ENCODE assay signal across 16 cellular contexts in genomic region chr2:109218792-109219126, GRCh38.
A peak's percentile ranks its signal among the peaks of the same experiment; 100 is the strongest.
DNase-seq lines count a peak whose midpoint lies in the region; ATAC-seq, FAIRE-seq and TF ChIP-seq lines count a peak whose summit lies in the region.
"Had no signal": no experiment of that assay in that cellular context is flagged by ENCODE, and none has a peak within 500 bp of the region (broad histone marks: within the 10 kb centered on the region; RNA-seq: fewer than 3 reads in every experiment).

No MANE protein-coding gene starts in this region.

- H3K4me1 ChIP-seq in liver (ENCODE audit: control insufficient read depth in 4 of 4, insufficient read depth in 4 of 4, low read length in 3 of 4) (peaks cover 0 to 16% (median 12%) of the 10 kb centered on the region in 4 donors), thoracic aorta (ENCODE audit: control insufficient read depth in 1 of 2, low read depth in 2 of 2) (peaks cover 21 to 44% of the 10 kb centered on the region in 2 donors)

- H3K27ac Mint-ChIP-seq in activated naive CD8-positive, alpha-beta T cell, result no peak overlapping the region
- H3K27ac Mint-ChIP-seq in activated naive CD8-positive, alpha-beta T cell treated with anti-CD3 and anti-CD28 coated beads for 36 hours, result no peak overlapping the region
- H3K27ac Mint-ChIP-seq in activated T-helper 17 cell treated with anti-CD3 and anti-CD28 coated beads, Interleukin-2, amount 50 U/mL, for 72 hours, result no peak overlapping the region
- H3K27ac Mint-ChIP-seq: stimulated activated memory B cell treated with anti-CD40 and anti-IgM and Interleukin-4, amounts not matched to agents 10 μg/mL and 1 μg/mL and 100 μg/mL, for 72 hours had no signal

- peaks cover 49% of the 10 kb centered on the region for H3K4me1 Mint-ChIP-seq in activated naive CD8-positive, alpha-beta T cell (ENCODE audit: low read depth)
- H3K4me1 Mint-ChIP-seq in activated naive CD8-positive, alpha-beta T cell treated with anti-CD3 and anti-CD28 coated beads for 36 hours, result peaks cover 54% of the 10 kb centered on the region
- H3K4me1 Mint-ChIP-seq in activated T-helper 17 cell treated with anti-CD3 and anti-CD28 coated beads, Interleukin-2, amount 50 U/mL, for 72 hours, result peaks cover 35% of the 10 kb centered on the region

- 28% methylated on average over 1 of the region's 1 CpG for WGBS in liver

- H3K36me3 Mint-ChIP-seq in activated naive CD8-positive, alpha-beta T cell, result peaks cover 5% of the 10 kb centered on the region
- H3K36me3 Mint-ChIP-seq in activated naive CD8-positive, alpha-beta T cell treated with anti-CD3 and anti-CD28 coated beads for 36 hours, result peaks cover 1% of the 10 kb centered on the region
- H3K36me3 Mint-ChIP-seq in activated T-helper 17 cell treated with anti-CD3 and anti-CD28 coated beads, Interleukin-2, amount 50 U/mL, for 72 hours (ENCODE audit: low read depth), result peaks cover 4% of the 10 kb centered on the region
- H3K36me3 Mint-ChIP-seq: IgD-negative memory B cell; stimulated activated memory B cell treated with anti-CD40 and anti-IgM and Interleukin-4, amounts not matched to agents 10 μg/mL and 1 μg/mL and 100 μg/mL, for 72 hours had no signal

- H3K27me3 Mint-ChIP-seq in activated naive CD8-positive, alpha-beta T cell, result peaks cover 19% of the 10 kb centered on the region
- H3K27me3 Mint-ChIP-seq in activated naive CD8-positive, alpha-beta T cell treated with anti-CD3 and anti-CD28 coated beads for 36 hours, result peaks cover 37% of the 10 kb centered on the region
- H3K27me3 Mint-ChIP-seq in activated T-helper 17 cell treated with anti-CD3 and anti-CD28 coated beads, Interleukin-2, amount 50 U/mL, for 72 hours, result peaks cover 38% of the 10 kb centered on the region

- H3K9me3 ChIP-seq in liver (ENCODE audit: control insufficient read depth in 4 of 4, low read length in 3 of 4) (no peaks in the 10 kb centered on the region), thoracic aorta (no peaks in the 10 kb centered on the region)

- no peaks in the 10 kb centered on the region for H3K9me3 Mint-ChIP-seq in activated naive CD8-positive, alpha-beta T cell (ENCODE audit: low read depth)
- no peaks in the 10 kb centered on the region for H3K9me3 Mint-ChIP-seq in activated naive CD8-positive, alpha-beta T cell treated with anti-CD3 and anti-CD28 coated beads for 36 hours
- H3K9me3 Mint-ChIP-seq in activated T-helper 17 cell treated with anti-CD3 and anti-CD28 coated beads, Interleukin-2, amount 50 U/mL, for 72 hours, result no peaks in the 10 kb centered on the region
- H3K9me3 Mint-ChIP-seq: central memory CD8-positive, alpha-beta T cell; IgD-negative memory B cell had no signal

- no peaks in the 10 kb centered on the region for H3K36me3 ChIP-seq in liver (ENCODE audit: control insufficient read depth in 4 of 4, insufficient read depth in 3 of 4, low read depth in 1 of 4, low read length in 3 of 4)
- no peaks in the 10 kb centered on the region for H3K36me3 ChIP-seq in thoracic aorta
- H3K36me3 ChIP-seq: WERI-Rb-1 had no signal

- H3K27ac ChIP-seq in liver (ENCODE audit: low read depth in 1 of 2, low read length in 2 of 2), result peak overlapping the region; percentile 48 to 52
- H3K27ac ChIP-seq in thoracic aorta, result peak overlapping the region; percentile 64 to 69
- H3K27ac ChIP-seq: WERI-Rb-1 had no signal

- no peak for TF ChIP-seq RAD21 in liver (IDR thresholded peaks at IDR 0.05)

- no peak for FAIRE-seq in RCC 7860 (lab: Jason Lieb, UNC)
- FAIRE-seq: endothelial cell of umbilical vein had no signal

- H3K9ac ChIP-seq in liver (ENCODE audit: low read depth in 1 of 2, low read length in 2 of 2), result no peak overlapping the region

- DNase-seq in activated naive CD8-positive, alpha-beta T cell treated with anti-CD3 and anti-CD28 coated beads for 36 hours, result no peak
- DNase-seq in thoracic aorta (ENCODE audit: low spot score) (no peak), H4 (ENCODE audit: low spot score) (no peak), RCC 7860 (ENCODE audit: low spot score) (no peak)
- DNase-seq: NCI-H1092, NCI-H82, SW 1271, WERI-Rb-1 had no signal

- H3K27me3 ChIP-seq in liver (ENCODE audit: control insufficient read depth in 4 of 4, insufficient read depth in 4 of 4, low read length in 3 of 4) (no peaks in the 10 kb centered on the region), thoracic aorta (replicated peaks; ENCODE audit: insufficient read depth) (no peaks in the 10 kb centered on the region)

- ATAC-seq in activated T-helper 17 cell treated with anti-CD3 and anti-CD28 coated beads, Interleukin-2, amount 50 U/mL, for 72 hours (replicated peaks), result no peak
- no peak for ATAC-seq in thoracic aorta (ENCODE audit: insufficient number of reproducible peaks, low FRiP score, low read depth)
- no peak for ATAC-seq in GM18867 (IDR thresholded peaks at IDR 0.05; ENCODE audit: unreplicated experiment)
- ATAC-seq: stimulated activated memory B cell treated with anti-CD40 and anti-IgM and Interleukin-4, amounts not matched to agents 10 μg/mL and 1 μg/mL and 100 μg/mL, for 72 hours had no signal

- peak overlapping the region; percentile 57 for H3K4me3 Mint-ChIP-seq in activated naive CD8-positive, alpha-beta T cell
- H3K4me3 Mint-ChIP-seq in activated naive CD8-positive, alpha-beta T cell treated with anti-CD3 and anti-CD28 coated beads for 36 hours, result no peak overlapping the region
- H3K4me3 Mint-ChIP-seq in activated T-helper 17 cell treated with anti-CD3 and anti-CD28 coated beads, Interleukin-2, amount 50 U/mL, for 72 hours, result peak overlapping the region; percentile 44
- H3K4me3 Mint-ChIP-seq: central memory CD8-positive, alpha-beta T cell; stimulated activated memory B cell treated with anti-CD40 and anti-IgM and Interleukin-4, amounts not matched to agents 10 μg/mL and 1 μg/mL and 100 μg/mL, for 72 hours had no signal

- TF ChIP-seq CTCF in liver (IDR thresholded peaks at IDR 0.05; ENCODE audit: low read depth, low read length, missing input control), result no peak
- no peak for TF ChIP-seq CTCF in thoracic aorta (IDR thresholded peaks at IDR 0.05)

- no peak overlapping the region for H3K4me3 ChIP-seq in liver (ENCODE audit: low read depth in 1 of 3, low read length in 3 of 3)
- peak overlapping the region; percentile 21 for H3K4me3 ChIP-seq in thoracic aorta

TF ChIP-seq in liver, 16 proteins besides CTCF, POLR2A, EP300 and RAD21:
- TF ChIP-seq NR2F2 (IDR thresholded peaks at IDR 0.05), result peak; percentile 17
- peak; percentile 38 for TF ChIP-seq SP1 (IDR thresholded peaks at IDR 0.05)
- TF ChIP-seq ATF3 (IDR thresholded peaks at IDR 0.05), result no peak
- TF ChIP-seq HNF4A (conservative IDR thresholded peaks at IDR 0.05), result peak; percentile 1 to 65
- no peak for TF ChIP-seq TAF1 (conservative IDR thresholded peaks at IDR 0.05)
- peak in 1 of 2 donors; percentile 5 for TF ChIP-seq RXRA (IDR thresholded peaks at IDR 0.05)
- TF ChIP-seq REST (IDR thresholded peaks at IDR 0.05), result no peak
